ENCODE assay signal across 21 cellular contexts in the genomic region with DNA sequence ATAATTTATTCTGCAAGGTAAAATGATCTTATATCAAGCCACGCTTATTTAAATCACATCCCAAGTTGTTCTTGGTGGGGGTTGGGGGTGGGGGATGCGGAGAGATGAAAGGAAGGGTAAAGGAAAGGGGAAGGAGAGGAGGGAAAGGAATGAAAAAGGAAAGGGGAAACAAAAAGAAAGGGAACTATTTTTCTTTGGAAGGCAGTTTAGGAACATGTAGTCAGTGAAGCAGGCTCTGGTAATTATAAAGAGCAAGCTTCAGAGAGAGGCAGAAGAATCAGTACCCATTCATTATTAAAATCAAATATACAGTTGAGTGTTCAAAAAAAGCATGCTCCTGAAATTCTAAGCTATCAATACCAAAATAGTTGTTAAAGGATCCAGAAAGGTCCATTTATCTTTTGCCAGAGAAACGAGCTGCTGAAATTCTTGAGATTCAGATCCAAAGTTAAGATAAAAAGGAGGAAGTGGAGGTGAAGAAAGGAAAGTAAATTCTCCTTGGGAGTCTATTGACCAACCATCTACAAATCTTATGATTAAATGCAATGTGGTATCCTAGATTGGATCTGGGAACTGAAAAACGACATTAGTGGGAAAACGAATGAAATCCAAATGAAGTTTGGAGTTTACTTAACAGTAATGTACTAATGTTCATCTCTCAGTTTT.
DNase-seq lines count a peak whose midpoint lies in the region; ATAC-seq, FAIRE-seq and TF ChIP-seq lines count a peak whose summit lies in the region.
"Had no signal": no experiment of that assay in that cellular context is flagged by ENCODE, and none has a peak within 500 bp of the region (broad histone marks: within the 10 kb centered on the region; RNA-seq: fewer than 3 reads in every experiment).

No MANE protein-coding gene starts in this region.

- ATAC-seq in psoas muscle (no peak), GM21737 (IDR thresholded peaks at IDR 0.05; ENCODE audit: unreplicated experiment) (no peak), HG03025 (IDR thresholded peaks at IDR 0.05; ENCODE audit: low FRiP score, unreplicated experiment) (no peak), HG03045 (IDR thresholded peaks at IDR 0.05; ENCODE audit: unreplicated experiment) (no peak)
- ATAC-seq: activated CD8-positive, alpha-beta T cell treated with anti-CD3 and anti-CD28 coated beads, Interleukin-2, amount 10 ng/mL, durations not matched to agents 7 days and 5 days; sciatic nerve had no signal

- no peak overlapping the region for H3K18ac ChIP-seq in H1 (ENCODE audit: extremely low read depth, low read length)

- DNase-seq in activated T-cell treated with anti-CD3 and anti-CD28 coated beads, Interleukin-2, amount 50 U/mL, for 24 hours, result no peak
- no peak for DNase-seq in activated T-cell treated with anti-CD3 and anti-CD28 coated beads, Interleukin-2, amount 50 U/mL, for 1 hour
- DNase-seq in OCI-M1 (lab: John Stamatoyannopoulos, UW) (peak; percentile 38), H1 (ENCODE audit: low read depth in 1 of 2, low spot score in 2 of 2) (no peak), psoas muscle (no peak)
- DNase-seq: activated CD8-positive, alpha-beta T cell treated with anti-CD3 and anti-CD28 coated beads, Interleukin-2, amount 10 ng/mL, durations not matched to agents 7 days and 5 days; amniotic stem cell; CD8-positive, alpha-beta memory T cell; hypothalamus; IMR-90; midbrain; NCI-H1105; NCI-H2107; NCI-H526; SK-N-SH had no signal

- no peak overlapping the region for H3K4me2 ChIP-seq in H1 (ENCODE audit: insufficient read depth in 1 of 2, low read depth in 2 of 2, low read length in 2 of 2)
- H3K4me2 ChIP-seq: SK-N-SH had no signal

- no peak overlapping the region for H4K8ac ChIP-seq in H1 (ENCODE audit: extremely low read depth, insufficient read depth, low read length)

- POLR2A ChIA-PET in H1 (lab: Charles Lee; ENCODE audit: partially characterized antibody), result no interaction called here

- H3K4me1 ChIP-seq in H1 (replicated peaks in 1 of 4; ENCODE audit: control insufficient read depth in 3 of 4, insufficient read depth in 4 of 4, low read length in 3 of 4) (peaks cover 0 to 6% (median 2%) of the 10 kb centered on the region in 4 experiments; a peak in 2 of 7 replicates), psoas muscle (peaks cover 35% of the 10 kb centered on the region)

- no peak overlapping the region for H3K23ac ChIP-seq in H1 (ENCODE audit: insufficient read length)

- H3K36me3 ChIP-seq in H1 (ENCODE audit: control insufficient read depth in 2 of 4, insufficient read depth in 4 of 4, low read length in 3 of 4) (no peaks in the 10 kb centered on the region; a peak in 1 of 8 replicates), psoas muscle (ENCODE audit: insufficient read depth in 1 of 2, low read depth in 1 of 2) (no peaks in the 10 kb centered on the region)

- H3K27ac ChIP-seq in H1 (ENCODE audit: low read depth, low read length) (no peak overlapping the region), psoas muscle (peak overlapping the region; percentile 2)

- TF ChIP-seq CTCF in H1 (IDR thresholded peaks at IDR 0.05; ENCODE audit: control extremely low read depth in 1 of 3, insufficient read depth in 1 of 3, low read depth in 1 of 3, low read length in 3 of 3) (no peak), psoas muscle (IDR thresholded peaks at IDR 0.05) (no peak)

- H4K20me1 ChIP-seq in H1 (replicated peaks in 1 of 2; ENCODE audit: control insufficient read depth in 1 of 2, insufficient read depth in 2 of 2, low read length in 2 of 2), result no peaks in the 10 kb centered on the region

- H2BK15ac ChIP-seq in H1 (ENCODE audit: low read length), result no peak overlapping the region

- no peak overlapping the region for H3K4ac ChIP-seq in H1 (replicated peaks; ENCODE audit: insufficient read length, low read depth, low read length)

- no peak overlapping the region for H3K4me3 Mint-ChIP-seq in activated T-cell treated with anti-CD3 and anti-CD28 coated beads, Interleukin-2, amount 50 U/mL, for 24 hours
- H3K4me3 Mint-ChIP-seq: activated CD8-positive, alpha-beta T cell treated with anti-CD3 and anti-CD28 coated beads, Interleukin-2, amount 10 ng/mL, durations not matched to agents 7 days and 5 days; stimulated activated naive CD8-positive, alpha-beta T cell treated with anti-CD3 and anti-CD28 coated beads, Interleukin-15, Interleukin-2, amounts not matched to agents 100 ng/mL and 50 ng/mL, for 24 hours had no signal

- H3K4me1 Mint-ChIP-seq in activated T-cell treated with anti-CD3 and anti-CD28 coated beads, Interleukin-2, amount 50 U/mL, for 24 hours (ENCODE audit: low read depth), result peaks cover 43% of the 10 kb centered on the region

- H3K27ac Mint-ChIP-seq in activated T-cell treated with anti-CD3 and anti-CD28 coated beads, Interleukin-2, amount 50 U/mL, for 24 hours, result peak overlapping the region; percentile 27
- H3K27ac Mint-ChIP-seq: activated CD8-positive, alpha-beta T cell treated with anti-CD3 and anti-CD28 coated beads, Interleukin-2, amount 10 ng/mL, durations not matched to agents 7 days and 5 days; stimulated activated naive CD8-positive, alpha-beta T cell treated with anti-CD3 and anti-CD28 coated beads, Interleukin-15, Interleukin-2, amounts not matched to agents 100 ng/mL and 50 ng/mL, for 24 hours had no signal

- H3K23me2 ChIP-seq in H1 (ENCODE audit: low read depth, low read length), result no peaks in the 10 kb centered on the region

- H3K4me3 ChIP-seq in H1 (ENCODE audit: extremely low read depth in 1 of 4, insufficient read depth in 2 of 4, low read depth in 3 of 4, low read length in 4 of 4) (no peak overlapping the region), psoas muscle (no peak overlapping the region)

- no peak overlapping the region for H2BK5ac ChIP-seq in H1 (ENCODE audit: low read depth, low read length)

- H2BK20ac ChIP-seq in H1 (ENCODE audit: low read length), result no peak overlapping the region

- H3K9me3 Mint-ChIP-seq in activated T-cell treated with anti-CD3 and anti-CD28 coated beads, Interleukin-2, amount 50 U/mL, for 24 hours, result no peaks in the 10 kb centered on the region
- H3K9me3 Mint-ChIP-seq: CD8-positive, alpha-beta memory T cell; stimulated activated naive CD8-positive, alpha-beta T cell treated with anti-CD3 and anti-CD28 coated beads, Interleukin-15, Interleukin-2, amounts not matched to agents 100 ng/mL and 50 ng/mL, for 24 hours had no signal

- no peak overlapping the region for H2AFZ ChIP-seq in H1 (ENCODE audit: low read length)

- H3K79me1 ChIP-seq in H1 (ENCODE audit: low read depth, low read length), result peaks cover 3% of the 10 kb centered on the region; the same call in 1 of the 2 replicates

- no peak for FAIRE-seq in H1 (lab: Jason Lieb, UNC)
- FAIRE-seq: urothelium cell line had no signal

- H4K91ac ChIP-seq in H1 (replicated peaks; ENCODE audit: insufficient read length, low read length), result no peak overlapping the region

- CTCF ChIA-PET in H1 (lab: Charles Lee; ENCODE audit: partially characterized antibody), result interaction anchor here (1.3 to 9.4 kb wide), 3 partner anchors 8 to 41 kb away, joined by 3 to 66 read pairs (median 12); no protein-coding TSS in a partner anchor

- no peaks in the 10 kb centered on the region for H3K27me3 ChIP-seq in H1 (replicated peaks in 1 of 4; ENCODE audit: control insufficient read depth in 3 of 4, extremely low read depth in 1 of 4, insufficient read depth in 3 of 4, low read length in 3 of 4)
- no peaks in the 10 kb centered on the region for H3K27me3 ChIP-seq in psoas muscle (ENCODE audit: insufficient read depth in 3 of 3, low read length in 2 of 3)

- peak overlapping the region; percentile 40 for H4K5ac ChIP-seq in H1 (ENCODE audit: insufficient read length, low read depth, low read length)

- 57% methylated on average over 5 of the region's 5 CpGs; no CpG with 5 or more reads in 1 of the 2 experiments for WGBS in H1 (ENCODE audit: extremely low coverage in 1 of 2, insufficient coverage in 1 of 2, insufficient read length in 1 of 2, insufficient replicate concordance in 2 of 2, low coverage in 1 of 2, low lambda C conversion rate in 2 of 2, missing lambda C conversion rate in 1 of 2), 2 experiments
- 52 to 66% (median 55%) methylated on average over 5 of the region's 5 CpGs for WGBS in psoas muscle, 3 donors

- no peak overlapping the region for H2AK5ac ChIP-seq in H1 (ENCODE audit: low read depth, low read length)

- H3K79me2 ChIP-seq in H1 (ENCODE audit: control insufficient read depth in 1 of 2, insufficient read depth in 2 of 2, low read length in 2 of 2), result no peaks in the 10 kb centered on the region

- no peaks in the 10 kb centered on the region for H3K27me3 Mint-ChIP-seq in activated T-cell treated with anti-CD3 and anti-CD28 coated beads, Interleukin-2, amount 50 U/mL, for 24 hours
- H3K27me3 Mint-ChIP-seq: CD8-positive, alpha-beta memory T cell; stimulated activated naive CD8-positive, alpha-beta T cell treated with anti-CD3 and anti-CD28 coated beads, Interleukin-15, Interleukin-2, amounts not matched to agents 100 ng/mL and 50 ng/mL, for 24 hours had no signal

- H3K9ac ChIP-seq in H1 (replicated peaks in 1 of 4; ENCODE audit: extremely low read depth in 1 of 4, low read depth in 3 of 4, low read length in 3 of 4), result no peak overlapping the region
- H3K9ac ChIP-seq: SK-N-SH had no signal

- H2BK120ac ChIP-seq in H1 (replicated peaks; ENCODE audit: low read depth, low read length), result no peak overlapping the region

- TF ChIP-seq RAD21 in H1 (IDR thresholded peaks at IDR 0.05 in 1 of 2, conservative IDR thresholded peaks at IDR 0.05 in 1 of 2; ENCODE audit: low read depth in 2 of 2, low read length in 2 of 2), result no peak

- no peak overlapping the region for H3K56ac ChIP-seq in H1 (replicated peaks; ENCODE audit: insufficient read length, low read depth, low read length)

- intact Hi-C loops in psoas muscle (cut with DNase I), result no loop called here

- no peak for TF ChIP-seq POLR2A in H1 (IDR thresholded peaks at IDR 0.05; ENCODE audit: control extremely low read depth in 1 of 2, low read depth in 2 of 2, low read length in 2 of 2)

- no peak overlapping the region for H2BK12ac ChIP-seq in H1 (ENCODE audit: low read depth, low read length)

- no peak for TF ChIP-seq EP300 in H1 (IDR thresholded peaks at IDR 0.05; ENCODE audit: borderline replicate concordance in 1 of 2, low read depth in 2 of 2, low read length in 2 of 2)

- H3K14ac ChIP-seq in H1 (ENCODE audit: insufficient read length), result no peak overlapping the region

- H3K36me3 Mint-ChIP-seq in activated T-cell treated with anti-CD3 and anti-CD28 coated beads, Interleukin-2, amount 50 U/mL, for 24 hours (ENCODE audit: low read depth), result no peaks in the 10 kb centered on the region

- no peaks in the 10 kb centered on the region for H3K9me3 ChIP-seq in H1 (ENCODE audit: insufficient read depth in 2 of 2, low read depth in 1 of 2, low read length in 1 of 2)
- H3K9me3 ChIP-seq in psoas muscle, result no peaks in the 10 kb centered on the region
- H3K9me3 ChIP-seq: SK-N-SH had no signal

TF ChIP-seq in H1, 55 proteins besides CTCF, POLR2A, EP300 and RAD21 (continues in another document):
- TF ChIP-seq NRF1 (IDR thresholded peaks at IDR 0.05; ENCODE audit: low read depth, low read length), result no peak
- no peak for TF ChIP-seq JUND (IDR thresholded peaks at IDR 0.05; ENCODE audit: low read length)
- no peak for TF ChIP-seq FOSL1 (IDR thresholded peaks at IDR 0.05; ENCODE audit: insufficient read depth, low read depth, low read length)
- no peak for TF ChIP-seq MAX (IDR thresholded peaks at IDR 0.05)
